Comparison of ENCODE assay signal across 2 cellular contexts in genomic region chr2:237431856-237432255, GRCh38.
TF ChIP-seq lines count a peak whose summit lies in the region.

No MANE protein-coding gene starts in this region.

TF ChIP-seq in A549, 52 proteins besides CTCF, POLR2A, EP300 and RAD21:
- TF ChIP-seq RNF2 (IDR thresholded peaks at IDR 0.05; ENCODE audit: borderline replicate concordance, low read depth) (no peak), HOXA7 (CRISPR knock-in tag; IDR thresholded peaks at IDR 0.05) (no peak), FOSL2 (IDR thresholded peaks at IDR 0.05) (no peak), FOSL2 (CRISPR knock-in tag; IDR thresholded peaks at IDR 0.05) (no peak), MYC (IDR thresholded peaks at IDR 0.05; ENCODE audit: borderline replicate concordance, low read length) (no peak), TP53 (CRISPR knock-in tag; IDR thresholded peaks at IDR 0.05) (no peak), POLR2AphosphoS2 (conservative IDR thresholded peaks at IDR 0.05; ENCODE audit: low read length) (no peak), ZC3H11A (IDR thresholded peaks at IDR 0.05) (no peak), ZNF302 (CRISPR knock-in tag; IDR thresholded peaks at IDR 0.05) (no peak), USF2 (IDR thresholded peaks at IDR 0.05) (no peak), SREBF2 (IDR thresholded peaks at IDR 0.05) (no peak), NFE2L2 (conservative IDR thresholded peaks at IDR 0.05; ENCODE audit: low read length) (no peak), HDAC2 (IDR thresholded peaks at IDR 0.05) (no peak), E2F6 (IDR thresholded peaks at IDR 0.05; ENCODE audit: borderline replicate concordance, low read depth) (no peak), HMGXB4 (CRISPR knock-in tag; IDR thresholded peaks at IDR 0.05; ENCODE audit: borderline replicate concordance) (no peak)
- TF ChIP-seq, protein P1, sequence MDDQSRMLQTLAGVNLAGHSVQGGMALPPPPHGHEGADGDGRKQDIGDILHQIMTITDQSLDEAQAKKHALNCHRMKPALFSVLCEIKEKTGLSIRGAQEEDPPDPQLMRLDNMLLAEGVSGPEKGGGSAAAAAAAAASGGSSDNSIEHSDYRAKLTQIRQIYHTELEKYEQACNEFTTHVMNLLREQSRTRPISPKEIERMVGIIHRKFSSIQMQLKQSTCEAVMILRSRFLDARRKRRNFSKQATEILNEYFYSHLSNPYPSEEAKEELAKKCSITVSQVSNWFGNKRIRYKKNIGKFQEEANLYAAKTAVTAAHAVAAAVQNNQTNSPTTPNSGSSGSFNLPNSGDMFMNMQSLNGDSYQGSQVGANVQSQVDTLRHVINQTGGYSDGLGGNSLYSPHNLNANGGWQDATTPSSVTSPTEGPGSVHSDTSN (IDR thresholded peaks at IDR 0.05): no peak

TF ChIP-seq in WTC11, 78 proteins besides CTCF, POLR2A, EP300 and RAD21:
- TF ChIP-seq HMGXB4 (CRISPR knock-in tag; IDR thresholded peaks at IDR 0.05) (no peak), ZNF317 (CRISPR knock-in tag; IDR thresholded peaks at IDR 0.05; ENCODE audit: borderline replicate concordance, low read depth) (no peak), GABPB1 (CRISPR knock-in tag; IDR thresholded peaks at IDR 0.05) (no peak), ZNF532 (CRISPR knock-in tag; IDR thresholded peaks at IDR 0.05; ENCODE audit: borderline replicate concordance) (no peak), ATF2 (CRISPR knock-in tag; IDR thresholded peaks at IDR 0.05; ENCODE audit: borderline replicate concordance, low read depth) (no peak), ELF4 (CRISPR knock-in tag; IDR thresholded peaks at IDR 0.05; ENCODE audit: low read depth) (no peak), TCF7 (CRISPR knock-in tag; IDR thresholded peaks at IDR 0.05; ENCODE audit: low read depth) (no peak), JAZF1 (CRISPR knock-in tag; IDR thresholded peaks at IDR 0.05) (no peak), CREB1 (CRISPR knock-in tag; IDR thresholded peaks at IDR 0.05) (no peak)
TF ChIP-seq in WTC11: peak in this region for 0.
